ENCODE assay signal across 8 cellular contexts in genomic region chr2:156110890-156111289, GRCh38.
DNase-seq lines count a peak whose midpoint lies in the region; ATAC-seq and TF ChIP-seq lines count a peak whose summit lies in the region.

No MANE protein-coding gene starts in this region.

- peak; percentile 89 for ATAC-seq in HCT116

- no peaks in the 10 kb centered on the region for H4K20me1 ChIP-seq in HCT116 (ENCODE audit: insufficient read depth)

- no peaks in the 10 kb centered on the region for H3K9me2 ChIP-seq in HCT116 (ENCODE audit: insufficient read depth)

- no peaks in the 10 kb centered on the region for H3K9me3 ChIP-seq in HCT116 (ENCODE audit: control insufficient read depth in 1 of 2, insufficient read depth in 1 of 2, low read depth in 1 of 2, low read length in 2 of 2)

- TF ChIP-seq CTCF in HCT116 (IDR thresholded peaks at IDR 0.05 in 2 of 3, conservative IDR thresholded peaks at IDR 0.05 in 1 of 3; ENCODE audit: borderline replicate concordance in 1 of 3, insufficient read depth in 1 of 3, low read depth in 2 of 3, low read length in 2 of 3) (peak in 2 of 3 experiments; percentile 40 to 53; a peak in 4 of 6 replicates), LNCAP (IDR thresholded peaks at IDR 0.05) (peak; percentile 32), cardiac fibroblast (IDR thresholded peaks at IDR 0.05; ENCODE audit: low read depth, low read length) (peak; percentile 2)

- no TSS peak for BruUV-seq in HCT116 (replicated peaks; lab: Mats Ljungman, UMichigan)

- no peaks in the 10 kb centered on the region for H3K27me3 ChIP-seq in HCT116 (ENCODE audit: insufficient read depth, low read length)

- TF ChIP-seq RAD21 in HCT116 (IDR thresholded peaks at IDR 0.05; ENCODE audit: low read depth): peak; percentile 50

- CTCF ChIA-PET in HCT116 (lab: Charles Lee): interaction anchor here (0.6 to 1.7 kb wide), 8 partner anchors 10 to 1119 kb away, joined by 3 to 8 read pairs (median 4); no protein-coding TSS in a partner anchor

- RAD21 ChIA-PET in HCT116 (lab: Charles Lee; ENCODE audit: low non-redundant PET in 1 of 2, low total read pairs in 2 of 2, uncharacterized antibody in 2 of 2, unreplicated experiment in 2 of 2): interaction anchor here (0.7 kb wide), 3 partner anchors 264 to 762 kb away, joined by 4 to 5 read pairs (median 5); no protein-coding TSS in a partner anchor

- no peak overlapping the region for H2AFZ ChIP-seq in HCT116 (ENCODE audit: low read depth, low read length, poor library complexity, severe bottlenecking)

- H3K79me2 ChIP-seq in HCT116 (ENCODE audit: insufficient read depth, low read length): no peaks in the 10 kb centered on the region

- no peak for TF ChIP-seq POLR2A in HCT116 (IDR thresholded peaks at IDR 0.05; ENCODE audit: borderline replicate concordance, extremely low read depth, insufficient read depth, insufficient read length)

- POLR2A ChIA-PET in HCT116 (lab: Charles Lee): interaction anchor here (0.7 kb wide), 2 partner anchors 16 to 129 kb away, joined by 3 to 4 read pairs; no protein-coding TSS in a partner anchor

- H3K4me3 ChIP-seq in HCT116 (replicated peaks in 1 of 2; ENCODE audit: low read depth in 1 of 2, low read length in 2 of 2): no peak overlapping the region
- H3K4me3 ChIP-seq in cardiac fibroblast (replicated peaks in 1 of 2; ENCODE audit: low read depth in 2 of 2, low read length in 2 of 2): no peak overlapping the region

- intact Hi-C loops in HCT116 (cut with micrococcal nuclease): no loop called here

- peak; percentile 9 for DNase-seq in SKM-1 treated with dmso at 0.1 percent for 144 hours (lab: John Stamatoyannopoulos, UW; ENCODE audit: unreplicated experiment)
- DNase-seq in SKM-1 (lab: John Stamatoyannopoulos, UW; ENCODE audit: unreplicated experiment): no peak
- DNase-seq in HCT116 (ENCODE audit: low read depth, low spot score): peak; percentile 37
- no peak for DNase-seq in cardiac fibroblast (ENCODE audit: low read depth in 2 of 2)
- DNase-seq in NCI-H1930 (lab: John Stamatoyannopoulos, UW): no peak
- no peak for DNase-seq in cerebellar nuclear complex (lab: John Stamatoyannopoulos, UW)
- no peak for DNase-seq in superior temporal gyrus (ENCODE audit: extremely low spot score)

- H3K27ac ChIP-seq in HCT116 (ENCODE audit: low read depth, low read length): no peak overlapping the region

- no peaks in the 10 kb centered on the region; a peak in 1 of 4 replicates for H3K4me1 ChIP-seq in HCT116 (ENCODE audit: control insufficient read depth in 1 of 2, insufficient read depth in 2 of 2, low read length in 2 of 2)

- no peak overlapping the region for H3K9ac ChIP-seq in HCT116 (ENCODE audit: low read length)

- no peak overlapping the region for H3K4me2 ChIP-seq in HCT116 (ENCODE audit: low read length)

- H3K36me3 ChIP-seq in HCT116 (ENCODE audit: control insufficient read depth in 1 of 2, insufficient read depth in 2 of 2, low read length in 2 of 2): no peaks in the 10 kb centered on the region

TF ChIP-seq in HCT116, 20 proteins besides CTCF, POLR2A, EP300 and RAD21:
- no peak for TF ChIP-seq ZNF274 (IDR thresholded peaks at IDR 0.05; ENCODE audit: low read depth, low read length)
- TF ChIP-seq EGR1 (IDR thresholded peaks at IDR 0.05; ENCODE audit: low read depth): no peak
- TF ChIP-seq CBX3 (IDR thresholded peaks at IDR 0.05; ENCODE audit: low read depth): no peak
- TF ChIP-seq SIN3A (IDR thresholded peaks at IDR 0.05; ENCODE audit: low read depth): no peak
- TF ChIP-seq REST (IDR thresholded peaks at IDR 0.05; ENCODE audit: low read depth): no peak
- no peak for TF ChIP-seq JUND (IDR thresholded peaks at IDR 0.05)
- TF ChIP-seq EZH2 (IDR thresholded peaks at IDR 0.05): no peak
- no peak for TF ChIP-seq ZFX (IDR thresholded peaks at IDR 0.05)

Comparison
In these comparisons a context has a peak if more than half of its experiments do, and no peak if none do; other contexts are left out.
1. DNase-seq: peak in SKM-1 treated with dmso at 0.1 percent for 144 hours (single experiment) and HCT116 (single experiment); none in SKM-1 (single experiment), cardiac fibroblast (0 of 2), NCI-H1930 (0 of 2), cerebellar nuclear complex (0 of 2) and superior temporal gyrus (single experiment).
2. Peak in every context shown above with its lines, with median percentiles within 50 percentile points of each other: CTCF ChIP-seq.